Comparison of ENCODE assay signal across 20 cellular contexts in the genomic region with DNA sequence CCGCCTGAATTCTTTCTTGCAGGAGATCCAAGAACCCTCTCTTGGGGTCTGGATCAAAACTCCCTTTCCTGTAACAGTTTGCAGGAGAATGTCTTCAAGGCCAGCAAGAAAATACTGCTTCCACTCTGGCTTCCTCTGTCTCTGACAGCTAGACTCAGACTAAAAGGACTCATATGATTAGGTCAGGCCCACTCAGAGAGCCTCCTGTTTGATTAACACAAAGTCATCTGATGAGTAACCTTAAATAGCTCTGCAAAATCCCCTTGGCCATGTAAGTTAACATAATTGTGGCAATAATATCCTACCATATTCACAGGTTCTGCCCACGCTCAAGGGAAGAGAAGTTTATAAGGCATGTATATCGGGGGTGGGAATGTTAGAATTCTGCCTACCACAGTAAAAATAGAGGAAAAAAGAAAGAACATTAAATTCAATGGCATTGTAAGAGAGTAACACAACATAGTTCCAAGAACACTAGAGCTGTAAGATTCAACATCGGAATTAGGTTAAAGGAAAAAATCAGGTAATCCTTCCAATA. TPM values are rescaled to one million over a fixed set of nuclear protein-coding genes. Genes with fewer than 3 reads are reported as not detected.
"Had no signal": no experiment of that assay in that cellular context is flagged by ENCODE, and none has a peak within 500 bp of the region (broad histone marks: within the 10 kb centered on the region; RNA-seq: fewer than 3 reads in every experiment).

No MANE protein-coding gene starts in this region.

- ATAC-seq: activated CD4-positive, alpha-beta T cell treated with anti-CD3 and anti-CD28 coated beads for 36 hours; activated CD8-positive, alpha-beta T cell treated with anti-CD3 and anti-CD28 coated beads for 36 hours; mucosa of descending colon; natural killer cell; sciatic nerve; T-cell had no signal

- H3K4me3 ChIP-seq: lung, mucosa of descending colon, SK-N-MC, suprapubic skin had no signal

- H3K27me3 ChIP-seq: suprapubic skin had no signal

- H3K9me3 ChIP-seq: mucosa of descending colon, suprapubic skin had no signal

- DNase-seq: activated CD4-positive, alpha-beta T cell treated with anti-CD3 and anti-CD28 coated beads for 36 hours; activated CD8-positive, alpha-beta memory T cell treated with anti-CD3 and anti-CD28 coated beads, Interleukin-2, amount 50 U/mL, for 48 hours; activated CD8-positive, alpha-beta T cell treated with anti-CD3 and anti-CD28 coated beads for 36 hours; activated naive CD4-positive, alpha-beta T cell treated with anti-CD3 and anti-CD28 coated beads for 36 hours; mucosa of descending colon; natural killer cell; stimulated activated CD4-positive, alpha-beta T cell treated with anti-CD3 and anti-CD28 coated beads, Interleukin-2, amount 100 ng/mL, for 24 hours; stimulated activated naive CD4-positive, alpha-beta T cell treated with Interleukin-2 at 50 U/mL for 16 hours; T-cell; T1000; WERI-Rb-1 had no signal

- H3K27ac ChIP-seq: SK-N-MC, suprapubic skin, WERI-Rb-1 had no signal

- H3K36me3 ChIP-seq: suprapubic skin, WERI-Rb-1 had no signal

RNA-seq across cellular contexts. Expression of a gene that starts 20.6 kb away (rescaled TPM):
- total RNA-seq: activated CD4-positive, alpha-beta T cell treated with anti-CD3 and anti-CD28 coated beads for 36 hours; activated CD8-positive, alpha-beta T cell treated with anti-CD3 and anti-CD28 coated beads for 36 hours; activated naive CD4-positive, alpha-beta T cell treated with anti-CD3 and anti-CD28 coated beads for 36 hours; cerebellum; fibroblast of lung; frontal cortex; kidney epithelial cell; natural killer cell; sciatic nerve; T-cell had no signal
- polyA plus RNA-seq: fibroblast of lung had no signal

RNA-seq across cellular contexts. Expression of a gene that starts 37.9 kb away (rescaled TPM):
- total RNA-seq: activated CD4-positive, alpha-beta T cell treated with anti-CD3 and anti-CD28 coated beads for 36 hours; activated CD8-positive, alpha-beta T cell treated with anti-CD3 and anti-CD28 coated beads for 36 hours; activated naive CD4-positive, alpha-beta T cell treated with anti-CD3 and anti-CD28 coated beads for 36 hours; fibroblast of lung; kidney epithelial cell; lung; mucosa of descending colon; natural killer cell; suprapubic skin; T-cell; ureter had no signal
- polyA plus RNA-seq: fibroblast of lung had no signal
